1 cellular context compared by ENCODE assay signal in the genomic region with DNA sequence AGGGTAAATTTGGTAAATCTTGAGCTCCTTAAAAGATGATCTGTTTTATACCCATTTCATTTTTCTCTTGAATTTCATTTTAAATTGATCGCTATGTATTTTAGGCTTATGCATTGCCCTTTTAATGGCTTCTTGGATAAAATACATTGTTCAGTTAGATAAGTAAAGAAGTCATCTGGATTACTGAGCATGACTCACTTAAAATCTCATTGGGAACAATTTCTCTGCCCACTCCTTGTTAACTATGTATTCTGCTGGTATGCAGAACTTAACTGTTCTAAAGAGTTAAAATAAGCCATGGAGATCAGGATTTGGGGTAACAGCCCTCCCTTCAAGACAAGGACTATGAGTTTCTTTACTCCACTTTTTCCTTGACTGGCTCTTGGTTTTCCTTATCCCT.
A peak's percentile ranks its signal among the peaks of the same experiment; 100 is the strongest.
TF ChIP-seq lines count a peak whose summit lies in the region.

No MANE protein-coding gene starts in this region.

TF ChIP-seq in SK-N-SH, 30 proteins besides CTCF, POLR2A, EP300 and RAD21 (continued from another document):
- TF ChIP-seq JUND (IDR thresholded peaks at IDR 0.05) (peak; percentile 15; the same call in 1 of the 2 replicates), MXI1 (IDR thresholded peaks at IDR 0.05; ENCODE audit: low read depth, low read length) (no peak), FOSL2 (IDR thresholded peaks at IDR 0.05; ENCODE audit: borderline replicate concordance, low read depth) (peak; percentile 36; the same call in 1 of the 2 replicates)
